14 cellular contexts compared by ENCODE assay signal in genomic region chr9:85647571-85647970, GRCh38.
DNase-seq lines count a peak whose midpoint lies in the region; ATAC-seq and TF ChIP-seq lines count a peak whose summit lies in the region.
"Had no signal": no experiment of that assay in that cellular context is flagged by ENCODE, and none has a peak within 500 bp of the region (broad histone marks: within the 10 kb centered on the region; RNA-seq: fewer than 3 reads in every experiment).

No MANE protein-coding gene starts in this region.

- TF ChIP-seq POLR2A in lower leg skin (IDR thresholded peaks at IDR 0.05), result no peak

- H3K27me3 ChIP-seq in dorsolateral prefrontal cortex, result no peaks in the 10 kb centered on the region
- H3K27me3 ChIP-seq: ascending aorta, right lobe of liver had no signal

- ATAC-seq in stimulated activated naive CD8-positive, alpha-beta T cell treated with anti-CD3 and anti-CD28 coated beads, Interleukin-15, Interleukin-2, amounts not matched to agents 100 U/mL and 50 U/mL, for 24 hours, result no peak
- ATAC-seq in HG02678 (IDR thresholded peaks at IDR 0.05; ENCODE audit: unreplicated experiment) (peak; percentile 92), HG03565 (IDR thresholded peaks at IDR 0.05; ENCODE audit: unreplicated experiment) (peak; percentile 93)
- ATAC-seq: A549, right lobe of liver had no signal

- intact Hi-C loops in lower leg skin (cut with DNase I; ENCODE audit: low total_unique reads) (no loop called here), dorsolateral prefrontal cortex (cut with DNase I) (no loop called here)

- H3K4me3 ChIP-seq in lower leg skin (ENCODE audit: low read depth, poor library complexity, severe bottlenecking) (no peak overlapping the region), dorsolateral prefrontal cortex (no peak overlapping the region)
- H3K4me3 ChIP-seq: A549, ascending aorta, right lobe of liver had no signal

- peaks cover 57% of the 10 kb centered on the region for H3K36me3 Mint-ChIP-seq in stimulated activated naive CD8-positive, alpha-beta T cell treated with anti-CD3 and anti-CD28 coated beads, Interleukin-15, Interleukin-2, amounts not matched to agents 100 ng/mL and 50 ng/mL, for 24 hours (ENCODE audit: low read depth)

- 96 to 100% methylated on average over 1 of the region's 1 CpG for WGBS in lower leg skin, 2 donors

- H3K27ac Mint-ChIP-seq in stimulated activated naive CD8-positive, alpha-beta T cell treated with anti-CD3 and anti-CD28 coated beads, Interleukin-15, Interleukin-2, amounts not matched to agents 100 ng/mL and 50 ng/mL, for 24 hours, result peak overlapping the region; percentile 49

- H3K4me3 Mint-ChIP-seq in stimulated activated naive CD8-positive, alpha-beta T cell treated with anti-CD3 and anti-CD28 coated beads, Interleukin-15, Interleukin-2, amounts not matched to agents 100 ng/mL and 50 ng/mL, for 24 hours, result no peak overlapping the region

- no peak for DNase-seq in stimulated activated naive CD8-positive, alpha-beta T cell treated with anti-CD3 and anti-CD28 coated beads, Interleukin-15, Interleukin-2, amounts not matched to agents 100 U/mL and 50 U/mL, for 24 hours
- DNase-seq in HCEC 1CT (no peak), lower leg skin (ENCODE audit: low spot score in 2 of 2) (no peak), dorsolateral prefrontal cortex (no peak), T-helper 2 cell (no peak)
- DNase-seq: hippocampal formation, mesendoderm, NCI-H1694, right lobe of liver had no signal

- TF ChIP-seq CTCF in lower leg skin (IDR thresholded peaks at IDR 0.05), result no peak
- TF ChIP-seq CTCF in dorsolateral prefrontal cortex (IDR thresholded peaks at IDR 0.05 in 54 of 56, conservative IDR thresholded peaks at IDR 0.05 in 2 of 56; ENCODE audit: low read depth in 1 of 56, partially characterized antibody in 56 of 56), result no peak

- peaks cover 7% of the 10 kb centered on the region for H3K4me1 Mint-ChIP-seq in stimulated activated naive CD8-positive, alpha-beta T cell treated with anti-CD3 and anti-CD28 coated beads, Interleukin-15, Interleukin-2, amounts not matched to agents 100 ng/mL and 50 ng/mL, for 24 hours (ENCODE audit: low read depth)

- no peaks in the 10 kb centered on the region for H3K27me3 Mint-ChIP-seq in stimulated activated naive CD8-positive, alpha-beta T cell treated with anti-CD3 and anti-CD28 coated beads, Interleukin-15, Interleukin-2, amounts not matched to agents 100 ng/mL and 50 ng/mL, for 24 hours

- H3K27ac ChIP-seq in dorsolateral prefrontal cortex, result peak overlapping the region in 4 of 59 donors; percentile 2 to 35 (median 10)
- H3K27ac ChIP-seq: A549, ascending aorta, right lobe of liver had no signal

- no peaks in the 10 kb centered on the region for H3K9me3 Mint-ChIP-seq in stimulated activated naive CD8-positive, alpha-beta T cell treated with anti-CD3 and anti-CD28 coated beads, Interleukin-15, Interleukin-2, amounts not matched to agents 100 ng/mL and 50 ng/mL, for 24 hours
